ENCODE assay signal across 8 cellular contexts in genomic region chr20:45372646-45373352, GRCh38. TPM values are rescaled to one million over a fixed set of nuclear protein-coding genes. Genes with fewer than 3 reads are reported as not detected.
DNase-seq lines count a peak whose midpoint lies in the region; ATAC-seq and TF ChIP-seq lines count a peak whose summit lies in the region.

No MANE protein-coding gene starts in this region.

- H3K36me3 ChIP-seq in duodenal mucosa (ENCODE audit: control insufficient read depth in 1 of 2, insufficient read depth in 2 of 2, low read length in 2 of 2), result peaks cover 8 to 9% of the 10 kb centered on the region in 2 donors
- H3K36me3 ChIP-seq in mucosa of descending colon (ENCODE audit: low read depth), result no peaks in the 10 kb centered on the region

- peaks cover 40% of the 10 kb centered on the region for H3K36me3 Mint-ChIP-seq in activated T-cell treated with anti-CD3 and anti-CD28 coated beads, Interleukin-2, amount 50 U/mL, for 24 hours (ENCODE audit: low read depth)
- H3K36me3 Mint-ChIP-seq in type B pancreatic cell, result peaks cover 4% of the 10 kb centered on the region

- peaks cover 13 to 46% of the 10 kb centered on the region in 2 donors for H3K4me1 ChIP-seq in duodenal mucosa (ENCODE audit: control insufficient read depth in 1 of 2, insufficient read depth in 2 of 2, low read length in 2 of 2)
- peaks cover 14% of the 10 kb centered on the region for H3K4me1 ChIP-seq in mucosa of descending colon (ENCODE audit: low read depth)

- H3K9me3 ChIP-seq in duodenal mucosa (ENCODE audit: control insufficient read depth in 1 of 2, low read length in 2 of 2) (no peaks in the 10 kb centered on the region), mucosa of descending colon (no peaks in the 10 kb centered on the region)

- H3K9ac ChIP-seq in duodenal mucosa (ENCODE audit: low read depth in 1 of 2, low read length in 2 of 2), result peak overlapping the region; percentile 48 to 59

- H3K9me3 Mint-ChIP-seq in activated T-cell treated with anti-CD3 and anti-CD28 coated beads, Interleukin-2, amount 50 U/mL, for 24 hours, result no peaks in the 10 kb centered on the region
- no peaks in the 10 kb centered on the region for H3K9me3 Mint-ChIP-seq in type B pancreatic cell

- peaks cover 40% of the 10 kb centered on the region for H3K4me1 Mint-ChIP-seq in activated T-cell treated with anti-CD3 and anti-CD28 coated beads, Interleukin-2, amount 50 U/mL, for 24 hours (ENCODE audit: low read depth)
- no peaks in the 10 kb centered on the region for H3K4me1 Mint-ChIP-seq in type B pancreatic cell (ENCODE audit: unreplicated experiment)

- no peaks in the 10 kb centered on the region for H3K27me3 ChIP-seq in duodenal mucosa (ENCODE audit: control insufficient read depth in 1 of 2, insufficient read depth in 2 of 2, low read length in 2 of 2)

- peak; percentile 34 for ATAC-seq in mucosa of descending colon
- ATAC-seq in GM19463 (IDR thresholded peaks at IDR 0.05; ENCODE audit: unreplicated experiment), result no peak
- ATAC-seq in GM19035 (IDR thresholded peaks at IDR 0.05; ENCODE audit: unreplicated experiment), result no peak

- intact Hi-C loops in mucosa of descending colon (cut with DNase I, micrococcal nuclease), result loop anchor here in 1 of 2 donors (5.0 kb wide), 1 partner anchor 65 kb away; no protein-coding TSS in a partner anchor

- H3K4me3 Mint-ChIP-seq in activated T-cell treated with anti-CD3 and anti-CD28 coated beads, Interleukin-2, amount 50 U/mL, for 24 hours, result peak overlapping the region; percentile 78
- peak overlapping the region; percentile 87 for H3K4me3 Mint-ChIP-seq in type B pancreatic cell

- H3K27me3 Mint-ChIP-seq in activated T-cell treated with anti-CD3 and anti-CD28 coated beads, Interleukin-2, amount 50 U/mL, for 24 hours, result no peaks in the 10 kb centered on the region
- H3K27me3 Mint-ChIP-seq in type B pancreatic cell, result no peaks in the 10 kb centered on the region

- no peak for TF ChIP-seq CTCF in mucosa of descending colon (IDR thresholded peaks at IDR 0.05)
- TF ChIP-seq CTCF in type B pancreatic cell (conservative IDR thresholded peaks at IDR 0.05), result no peak
- no peak for TF ChIP-seq CTCF in GM10266 (IDR thresholded peaks at IDR 0.05; ENCODE audit: control insufficient read depth, insufficient read depth, low read depth, missing control alignments)

- H3K27ac Mint-ChIP-seq in activated T-cell treated with anti-CD3 and anti-CD28 coated beads, Interleukin-2, amount 50 U/mL, for 24 hours, result peak overlapping the region; percentile 91
- no peak overlapping the region for H3K27ac Mint-ChIP-seq in type B pancreatic cell

- no peak overlapping the region for H3K27ac ChIP-seq in duodenal mucosa (ENCODE audit: low read depth, low read length)

- H3K4me3 ChIP-seq in duodenal mucosa (ENCODE audit: low read depth in 1 of 2, low read length in 2 of 2) (peak overlapping the region; percentile 67 to 82), mucosa of descending colon (no peak overlapping the region)

- DNase-seq in activated T-cell treated with anti-CD3 and anti-CD28 coated beads, Interleukin-2, amount 50 U/mL, for 24 hours, result no peak
- DNase-seq in activated T-cell treated with anti-CD3 and anti-CD28 coated beads for 4 hours (no peak), mucosa of descending colon (peak; percentile 37 to 65 (median 52)), type B pancreatic cell (ENCODE audit: extremely low spot score, unreplicated experiment) (no peak), GM10266 (ENCODE audit: extremely low spot score) (no peak)

RNA-seq across cellular contexts. Expression of gene TP53TG5, which starts 5.3 kb away (rescaled TPM):
- total RNA-seq in mucosa of descending colon (1 to 10 TPM; 1.4 to 2.1 (median 1.6) TPM), type B pancreatic cell (ENCODE audit: low replicate concordance) (0.57 TPM in 1 of 2 replicates, not detected in the other)

RNA-seq across cellular contexts. Expression of gene SYS1, which starts 9.8 kb away (rescaled TPM):
- total RNA-seq in mucosa of descending colon (10 to 100 TPM; 37.2 to 41.7 (median 39.9) TPM), type B pancreatic cell (ENCODE audit: low replicate concordance) (29.2 and 47.4 TPM in 2 replicates)

RNA-seq across cellular contexts. Expression of gene SDC4, which starts 24.6 kb away (rescaled TPM):
- 100 to 1,000 TPM; 114 to 145 (median 122) TPM for total RNA-seq in mucosa of descending colon
- total RNA-seq in type B pancreatic cell (ENCODE audit: low replicate concordance), result 67.2 and 133 TPM in 2 replicates

RNA-seq across cellular contexts. Expression of gene DBNDD2, which starts 35.3 kb away (rescaled TPM):
- total RNA-seq in mucosa of descending colon, result 100 to 1,000 TPM; 108 to 125 (median 124) TPM
- 12.8 and 25.5 TPM in 2 replicates for total RNA-seq in type B pancreatic cell (ENCODE audit: low replicate concordance)

RNA-seq across cellular contexts. Expression of gene PIGT, which starts 43.1 kb away (rescaled TPM):
- total RNA-seq in mucosa of descending colon, result 100 to 1,000 TPM in 2 of 3 donors, 10 to 100 TPM in 1; 92.1 to 137 (median 124) TPM
- total RNA-seq in type B pancreatic cell (ENCODE audit: low replicate concordance), result 70.1 and 80.6 TPM in 2 replicates

Comparison
In these comparisons a context has a peak if more than half of its experiments do, and no peak if none do; other contexts are left out.
1. DNase-seq: peak in mucosa of descending colon (3 of 3); none in activated T-cell treated with anti-CD3 and anti-CD28 coated beads, Interleukin-2, amount 50 U/mL, for 24 hours (single experiment), activated T-cell treated with anti-CD3 and anti-CD28 coated beads for 4 hours (single experiment), type B pancreatic cell (single experiment) and GM10266 (single experiment).